9 cellular contexts compared by ENCODE assay signal in the genomic region with DNA sequence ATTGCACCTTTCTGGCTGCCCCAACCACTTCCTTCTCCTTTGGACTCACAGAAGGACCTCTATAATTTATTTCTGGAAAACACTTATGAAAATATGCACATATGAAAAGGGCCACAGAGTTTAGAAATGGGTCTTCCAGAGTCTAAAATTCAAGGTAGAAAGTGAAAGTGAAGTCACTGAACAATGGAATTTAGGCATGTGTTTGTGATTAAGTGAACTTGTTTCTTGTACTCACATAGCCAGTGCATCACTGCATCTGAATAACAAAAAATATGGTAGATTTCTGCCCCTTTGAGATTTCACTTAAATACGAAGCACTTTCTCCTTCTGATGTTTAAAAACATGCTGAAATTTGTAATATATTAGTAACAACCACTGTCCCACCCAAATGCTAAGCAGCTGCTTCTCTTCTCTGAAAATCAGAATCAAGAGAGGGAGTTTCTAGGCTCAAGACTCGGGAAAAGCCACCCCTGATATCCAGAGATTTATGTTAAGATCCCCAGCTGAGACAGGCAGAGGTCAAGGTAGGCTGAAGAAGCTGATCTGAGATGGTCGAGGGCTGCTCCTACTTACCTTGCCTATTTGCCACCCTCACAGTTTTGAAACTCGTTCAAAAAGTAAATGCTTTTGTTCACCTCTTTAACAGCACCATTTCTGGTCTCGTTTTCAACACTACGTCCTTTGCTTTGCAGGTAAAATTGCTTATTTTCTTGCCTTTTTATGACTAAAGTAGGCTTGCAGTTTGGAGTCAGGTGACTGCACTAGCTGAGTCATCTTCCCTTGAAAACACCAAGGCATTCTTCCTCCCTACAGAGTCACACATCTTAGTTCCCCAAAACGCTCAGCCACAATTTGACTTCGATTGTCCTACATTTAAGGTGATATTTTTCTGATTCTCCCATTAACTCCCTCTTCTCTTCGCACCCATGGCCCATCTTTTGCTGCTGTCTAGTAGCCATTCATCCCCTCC. TPM values are rescaled to one million over a fixed set of nuclear protein-coding genes. Genes with fewer than 3 reads are reported as not detected.
DNase-seq lines count a peak whose midpoint lies in the region; ATAC-seq and FAIRE-seq lines count a peak whose summit lies in the region.
"Had no signal": no experiment of that assay in that cellular context is flagged by ENCODE, and none has a peak within 500 bp of the region (broad histone marks: within the 10 kb centered on the region; RNA-seq: fewer than 3 reads in every experiment).

Gene XKR3, minus strand, starts transcription at position 694 of the 970 bp plus-strand sequence. CDS start 17,338 bp downstream, outside the sequence.

- H3K27me3 ChIP-seq in skeletal muscle satellite cell (ENCODE audit: control insufficient read depth, insufficient read depth, low read length) (no peaks in the 10 kb centered on the region), H7 (ENCODE audit: control insufficient read depth, insufficient read depth, low read length) (no peaks in the 10 kb centered on the region)

- H3K4me1 Mint-ChIP-seq in activated T-cell treated with anti-CD3 and anti-CD28 coated beads, Interleukin-2, amount 50 U/mL, for 72 hours (ENCODE audit: low read depth), result peaks cover 29% of the 10 kb centered on the region
- H3K4me1 Mint-ChIP-seq in activated T-helper 2 cell treated with anti-CD3 and anti-CD28 coated beads, Interferon-gamma antibody, Interleukin-2, Interleukin-4, amounts not matched to agents 10 μg/mL and 5 μg/mL and 100 μg/mL, durations not matched to agents 14 hours and 24 hours and 36 hours (ENCODE audit: low read depth), result peaks cover 28% of the 10 kb centered on the region

- FAIRE-seq in frontal cortex (lab: Jason Lieb, UNC), result no peak

- ATAC-seq in activated T-cell treated with anti-CD3 and anti-CD28 coated beads, Interleukin-2, amount 50 U/mL, for 72 hours (replicated peaks in 1 of 2), result peak; percentile 81 to 84

- peak within 1 kb of the TSS; percentile 71 for H3K27ac ChIP-seq in KOPT-K1 (ENCODE audit: low read depth, low read length, poor library complexity, severe bottlenecking)
- H3K27ac ChIP-seq: parathyroid adenoma had no signal

- peak within 1 kb of the TSS; percentile 75 to 88 for H3K4me3 Mint-ChIP-seq in activated T-cell treated with anti-CD3 and anti-CD28 coated beads, Interleukin-2, amount 50 U/mL, for 72 hours
- peak within 1 kb of the TSS; percentile 54 for H3K4me3 Mint-ChIP-seq in activated T-helper 2 cell treated with anti-CD3 and anti-CD28 coated beads, Interferon-gamma antibody, Interleukin-2, Interleukin-4, amounts not matched to agents 10 μg/mL and 5 μg/mL and 100 μg/mL, durations not matched to agents 14 hours and 24 hours and 36 hours (ENCODE audit: low read depth)

- peaks cover 4% of the 10 kb centered on the region for H3K9me3 ChIP-seq in KOPT-K1 (ENCODE audit: insufficient read depth, low read length, poor library complexity, severe bottlenecking)
- H3K9me3 ChIP-seq in skeletal muscle satellite cell (replicated peaks; ENCODE audit: low read length), result no peaks in the 10 kb centered on the region

- peaks cover 8% of the 10 kb centered on the region for H3K4me1 ChIP-seq in skeletal muscle satellite cell (ENCODE audit: control insufficient read depth, insufficient read depth, low read length)
- H3K4me1 ChIP-seq: parathyroid adenoma had no signal

- intact Hi-C loops in activated T-helper 2 cell treated with anti-CD3 and anti-CD28 coated beads, Interferon-gamma antibody, Interleukin-2, Interleukin-4, amounts not matched to agents 10 μg/mL and 5 μg/mL and 100 μg/mL, durations not matched to agents 14 hours and 24 hours and 36 hours (cut with micrococcal nuclease), result loop anchor here (2.0 kb wide), 1 partner anchor 50 kb away; no protein-coding TSS in a partner anchor

- peak within 1 kb of the TSS; percentile 88 for H3K27ac Mint-ChIP-seq in activated T-cell treated with anti-CD3 and anti-CD28 coated beads, Interleukin-2, amount 50 U/mL, for 72 hours
- peak within 1 kb of the TSS; percentile 75 for H3K27ac Mint-ChIP-seq in activated T-helper 2 cell treated with anti-CD3 and anti-CD28 coated beads, Interferon-gamma antibody, Interleukin-2, Interleukin-4, amounts not matched to agents 10 μg/mL and 5 μg/mL and 100 μg/mL, durations not matched to agents 14 hours and 24 hours and 36 hours

- peaks cover 0 to 4% of the 10 kb centered on the region in 2 donors for H3K9me3 Mint-ChIP-seq in activated T-cell treated with anti-CD3 and anti-CD28 coated beads, Interleukin-2, amount 50 U/mL, for 72 hours
- peaks cover 3% of the 10 kb centered on the region for H3K9me3 Mint-ChIP-seq in activated T-helper 2 cell treated with anti-CD3 and anti-CD28 coated beads, Interferon-gamma antibody, Interleukin-2, Interleukin-4, amounts not matched to agents 10 μg/mL and 5 μg/mL and 100 μg/mL, durations not matched to agents 14 hours and 24 hours and 36 hours

- peaks cover 0 to 5% of the 10 kb centered on the region in 2 donors for H3K36me3 Mint-ChIP-seq in activated T-cell treated with anti-CD3 and anti-CD28 coated beads, Interleukin-2, amount 50 U/mL, for 72 hours (ENCODE audit: insufficient read depth in 2 of 2)
- H3K36me3 Mint-ChIP-seq in activated T-helper 2 cell treated with anti-CD3 and anti-CD28 coated beads, Interferon-gamma antibody, Interleukin-2, Interleukin-4, amounts not matched to agents 10 μg/mL and 5 μg/mL and 100 μg/mL, durations not matched to agents 14 hours and 24 hours and 36 hours (ENCODE audit: low read depth), result peaks cover 3% of the 10 kb centered on the region

- DNase-seq in activated T-cell treated with anti-CD3 and anti-CD28 coated beads, Interleukin-2, amount 50 U/mL, for 72 hours, result peak; percentile 6 to 18
- DNase-seq in activated T-cell treated with anti-CD3 and anti-CD28 coated beads for 4 hours (no peak), NCI-H2029 (lab: John Stamatoyannopoulos, UW) (no peak), frontal cortex (ENCODE audit: low spot score in 2 of 2) (no peak), H7 (no peak)
- DNase-seq in activated T-helper 2 cell treated with anti-CD3 and anti-CD28 coated beads, Interferon-gamma antibody, Interleukin-2, Interleukin-4, amounts not matched to agents 10 μg/mL and 5 μg/mL and 100 μg/mL, durations not matched to agents 14 hours and 24 hours and 36 hours (ENCODE audit: low spot score), result no peak

- H3K4me3 ChIP-seq in skeletal muscle satellite cell (ENCODE audit: low read length), result peak within 1 kb of the TSS; percentile 50
- no peak within 1 kb of the TSS for H3K4me3 ChIP-seq in H7 (ENCODE audit: insufficient read depth, low read depth, low read length)

- no peak within 1 kb of the TSS for H3K9ac ChIP-seq in skeletal muscle satellite cell (ENCODE audit: low read depth, low read length)
- H3K9ac ChIP-seq: parathyroid adenoma had no signal

- H3K36me3 ChIP-seq in KOPT-K1 (ENCODE audit: insufficient read depth, low read length) (no peaks in the 10 kb centered on the region), skeletal muscle satellite cell (ENCODE audit: insufficient read depth, low read length) (no peaks in the 10 kb centered on the region), H7 (replicated peaks; ENCODE audit: control insufficient read depth, insufficient read depth, low read length) (no peaks in the 10 kb centered on the region)

- H3K27me3 Mint-ChIP-seq in activated T-cell treated with anti-CD3 and anti-CD28 coated beads, Interleukin-2, amount 50 U/mL, for 72 hours (ENCODE audit: low read depth), result no peaks in the 10 kb centered on the region
- no peaks in the 10 kb centered on the region for H3K27me3 Mint-ChIP-seq in activated T-helper 2 cell treated with anti-CD3 and anti-CD28 coated beads, Interferon-gamma antibody, Interleukin-2, Interleukin-4, amounts not matched to agents 10 μg/mL and 5 μg/mL and 100 μg/mL, durations not matched to agents 14 hours and 24 hours and 36 hours (ENCODE audit: low read depth)

- peak within 1 kb of the TSS; percentile 39 for H3K4me2 ChIP-seq in skeletal muscle satellite cell (ENCODE audit: low read length)

RNA-seq across cellular contexts. Expression of gene XKR3, which starts in this region (rescaled TPM):
- total RNA-seq in activated T-cell treated with anti-CD3 and anti-CD28 coated beads, Interleukin-2, amount 50 U/mL, for 72 hours, result under 1 TPM; 0.23 to 0.24 TPM
- total RNA-seq in activated T-helper 2 cell treated with anti-CD3 and anti-CD28 coated beads, Interferon-gamma antibody, Interleukin-2, Interleukin-4, amounts not matched to agents 10 μg/mL and 5 μg/mL and 100 μg/mL, durations not matched to agents 14 hours and 24 hours and 36 hours, result not detected in 2 replicates
- under 0.01 TPM in 1 of 2 replicates, not detected in the other for total RNA-seq in skeletal muscle satellite cell (2012; rRNA removed)
- not detected for total RNA-seq in frontal cortex
- total RNA-seq in H7 (2014; rRNA removed; shearing (Covaris generic)), result not detected in 2 replicates

Comparison
In these comparisons a context has a peak if more than half of its experiments do, and no peak if none do; other contexts are left out.
1. Peak in DNase-seq and ATAC-seq in activated T-cell treated with anti-CD3 and anti-CD28 coated beads, Interleukin-2, amount 50 U/mL, for 72 hours; RNA of the gene not detected or under 1 TPM.